Comparison of ENCODE assay signal across 8 cellular contexts in genomic region chr19:4267101-4267900, GRCh38. TPM values are rescaled to one million over a fixed set of nuclear protein-coding genes. Genes with fewer than 3 reads are reported as not detected.
DNase-seq lines count a peak whose midpoint lies in the region; ATAC-seq, FAIRE-seq and TF ChIP-seq lines count a peak whose summit lies in the region.

No MANE protein-coding gene starts in this region.

- no peak overlapping the region for H3K23ac ChIP-seq in mesendoderm (ENCODE audit: low read length)

- TF ChIP-seq POLR2A in GM12891 (IDR thresholded peaks at IDR 0.05; ENCODE audit: low read depth, low read length), result no peak

- no CpG with 5 or more reads among the region's 21 CpGs for WGBS in mesendoderm (ENCODE audit: extremely low coverage, insufficient coverage, low lambda C conversion rate)

- H4K8ac ChIP-seq in mesendoderm (ENCODE audit: low read depth, low read length), result no peak overlapping the region

- ATAC-seq in GM21526 (IDR thresholded peaks at IDR 0.05; ENCODE audit: low FRiP score, unreplicated experiment), result no peak
- no peak for ATAC-seq in GM21786 (IDR thresholded peaks at IDR 0.05; ENCODE audit: unreplicated experiment)

- no peak overlapping the region for H3K27ac Mint-ChIP-seq in activated CD4-positive, alpha-beta T cell treated with anti-CD3 and anti-CD28 coated beads, Interleukin-2, amount 10 ng/mL, durations not matched to agents 7 days and 5 days

- no peaks in the 10 kb centered on the region for H3K4me1 ChIP-seq in mesendoderm (ENCODE audit: control insufficient read depth, low read depth, low read length)

- H2BK120ac ChIP-seq in mesendoderm (ENCODE audit: low read depth, low read length), result no peak overlapping the region

- H3K4me3 ChIP-seq in dorsolateral prefrontal cortex (no peak overlapping the region), mesendoderm (ENCODE audit: low read length) (no peak overlapping the region)

- DNase-seq in GM12891 (ENCODE audit: insufficient read length, low spot score) (no peak), NCI-H2227 treated with DMSO at 0.1 percent for 48 hours (lab: John Stamatoyannopoulos, UW) (peak; percentile 6), dorsolateral prefrontal cortex (peak in 7 of 10 donors; percentile 28 to 60 (median 51)), mesendoderm (peak; percentile 92)
- DNase-seq in activated CD4-positive, alpha-beta T cell treated with anti-CD3 and anti-CD28 coated beads, Interleukin-2, amount 10 ng/mL, durations not matched to agents 7 days and 5 days, result peak; percentile 74
- DNase-seq in stimulated activated CD8-positive, alpha-beta memory T cell treated with anti-CD3 and anti-CD28 coated beads, Interleukin-7, amount 100 ng/mL, for 4 hours (ENCODE audit: low read depth in 2 of 2), result peak; percentile 15 to 30

- no peak overlapping the region for H3K4ac ChIP-seq in mesendoderm (ENCODE audit: low read depth, low read length)

- H3K27ac ChIP-seq in dorsolateral prefrontal cortex (peak overlapping the region in 1 of 59 donors; percentile 13), mesendoderm (ENCODE audit: low read depth, low read length) (no peak overlapping the region)

- POLR2A ChIA-PET in activated CD4-positive, alpha-beta T cell treated with anti-CD3 and anti-CD28 coated beads, Interleukin-2, amount 10 ng/mL, durations not matched to agents 7 days and 5 days (lab: Charles Lee), result interaction anchor here (0.6 to 1.0 kb wide), 2 partner anchors 78 to 85 kb away, joined by 3 read pairs; no protein-coding TSS in a partner anchor

- H3K56ac ChIP-seq in mesendoderm (ENCODE audit: low read length), result no peak overlapping the region

- H3K36me3 ChIP-seq in mesendoderm (ENCODE audit: control insufficient read depth, insufficient read depth, low read length), result no peaks in the 10 kb centered on the region

- no peaks in the 10 kb centered on the region for H3K79me2 ChIP-seq in mesendoderm (ENCODE audit: control insufficient read depth, insufficient read depth, low read length)

- no peak overlapping the region for H3K4me3 Mint-ChIP-seq in activated CD4-positive, alpha-beta T cell treated with anti-CD3 and anti-CD28 coated beads, Interleukin-2, amount 10 ng/mL, durations not matched to agents 7 days and 5 days

- no peak overlapping the region for H3K9ac ChIP-seq in mesendoderm (ENCODE audit: low read length)

- peaks cover 39% of the 10 kb centered on the region for H3K36me3 Mint-ChIP-seq in activated CD4-positive, alpha-beta T cell treated with anti-CD3 and anti-CD28 coated beads, Interleukin-2, amount 10 ng/mL, durations not matched to agents 7 days and 5 days (ENCODE audit: low read depth)

- no peaks in the 10 kb centered on the region for H3K27me3 Mint-ChIP-seq in activated CD4-positive, alpha-beta T cell treated with anti-CD3 and anti-CD28 coated beads, Interleukin-2, amount 10 ng/mL, durations not matched to agents 7 days and 5 days

- CTCF ChIA-PET in activated CD4-positive, alpha-beta T cell treated with anti-CD3 and anti-CD28 coated beads, Interleukin-2, amount 10 ng/mL, durations not matched to agents 7 days and 5 days (lab: Charles Lee), result interaction anchor here (0.6 to 3.1 kb wide), 29 partner anchors 8 to 268 kb away, joined by 3 to 33 read pairs (median 5); partner anchors contain the start of genes CHAF1A, HDGFL2, MPND and PLIN5

- intact Hi-C loops in dorsolateral prefrontal cortex (cut with DNase I), result loop anchor here (5.0 kb wide), 2 partner anchors 85 to 135 kb away; partner anchors contain the start of genes CHAF1A (in 2 of the 2) and SH3GL1 (in 2 of the 2)

- no peak overlapping the region for H2AK5ac ChIP-seq in mesendoderm (ENCODE audit: low read length)

- H4K5ac ChIP-seq in mesendoderm (ENCODE audit: low read length), result no peak overlapping the region

- H3K4me2 ChIP-seq in mesendoderm (ENCODE audit: low read length), result no peak overlapping the region

- FAIRE-seq in GM12891 (lab: Jason Lieb, UNC), result peak; percentile 76

- H3K18ac ChIP-seq in mesendoderm (ENCODE audit: low read length), result no peak overlapping the region

- H3K4me1 Mint-ChIP-seq in activated CD4-positive, alpha-beta T cell treated with anti-CD3 and anti-CD28 coated beads, Interleukin-2, amount 10 ng/mL, durations not matched to agents 7 days and 5 days, result peaks cover 35% of the 10 kb centered on the region

- no peaks in the 10 kb centered on the region for H3K79me1 ChIP-seq in mesendoderm (ENCODE audit: low read length)

- no peak overlapping the region for H2BK5ac ChIP-seq in mesendoderm (ENCODE audit: low read length)

- H2BK15ac ChIP-seq in mesendoderm (replicated peaks; ENCODE audit: low read depth), result no peak overlapping the region

- H3K9me3 Mint-ChIP-seq in activated CD4-positive, alpha-beta T cell treated with anti-CD3 and anti-CD28 coated beads, Interleukin-2, amount 10 ng/mL, durations not matched to agents 7 days and 5 days, result no peaks in the 10 kb centered on the region

- TF ChIP-seq CTCF in dorsolateral prefrontal cortex (IDR thresholded peaks at IDR 0.05 in 54 of 56, conservative IDR thresholded peaks at IDR 0.05 in 2 of 56; ENCODE audit: low read depth in 1 of 56, partially characterized antibody in 56 of 56), result peak; percentile 39 to 87 (median 78)

- H3K27me3 ChIP-seq in dorsolateral prefrontal cortex, result no peaks in the 10 kb centered on the region
- no peaks in the 10 kb centered on the region for H3K27me3 ChIP-seq in mesendoderm (ENCODE audit: insufficient read depth, low read length, poor library complexity)

TF ChIP-seq in GM12891, 5 proteins besides CTCF, POLR2A, EP300 and RAD21:
- TF ChIP-seq SPI1 (IDR thresholded peaks at IDR 0.05; ENCODE audit: low read depth, low read length) (no peak), POLR2AphosphoS5 (IDR thresholded peaks at IDR 0.05; ENCODE audit: low read depth, low read length) (0 out of 2 replicates have a peak, but pooled peaks have one; percentile 41)
TF ChIP-seq in GM12891: peak in this region for 1.

RNA-seq across cellular contexts. Expression of gene SHD, which starts 11.8 kb away (rescaled TPM):
- not detected for polyA plus RNA-seq in GM12891 (2012; ENCODE audit: low read depth, missing spikeins)
- total RNA-seq in activated CD4-positive, alpha-beta T cell treated with anti-CD3 and anti-CD28 coated beads, Interleukin-2, amount 10 ng/mL, durations not matched to agents 7 days and 5 days, result not detected
- total RNA-seq in dorsolateral prefrontal cortex, result 10 to 100 TPM in 117 of 120 experiments, 1 to 10 TPM in 3; 5.9 to 53.0 (median 20.6) TPM
- polyA plus RNA-seq in mesendoderm (2013, experiment 1 of 2), result 0.42 TPM
- 0.76 TPM for polyA plus RNA-seq in mesendoderm (2013, experiment 2 of 2)

RNA-seq across cellular contexts. Expression of gene YJU2, which starts 20.4 kb away (rescaled TPM):
- 27.5 TPM for polyA plus RNA-seq in GM12891 (2012; ENCODE audit: low read depth, missing spikeins)
- 10 to 100 TPM; 24.8 to 25.5 TPM for total RNA-seq in activated CD4-positive, alpha-beta T cell treated with anti-CD3 and anti-CD28 coated beads, Interleukin-2, amount 10 ng/mL, durations not matched to agents 7 days and 5 days
- total RNA-seq in dorsolateral prefrontal cortex, result 10 to 100 TPM; 13.4 to 26.3 (median 19.0) TPM
- polyA plus RNA-seq in mesendoderm (2013, experiment 1 of 2), result 39.5 TPM
- 38.6 TPM for polyA plus RNA-seq in mesendoderm (2013, experiment 2 of 2)

RNA-seq across cellular contexts. Expression of gene TMIGD2, which starts 34.9 kb away (rescaled TPM):
- 0.95 TPM for polyA plus RNA-seq in GM12891 (2012; ENCODE audit: low read depth, missing spikeins)
- 10 to 100 TPM; 45.4 to 48.7 TPM for total RNA-seq in activated CD4-positive, alpha-beta T cell treated with anti-CD3 and anti-CD28 coated beads, Interleukin-2, amount 10 ng/mL, durations not matched to agents 7 days and 5 days
- 1 to 10 TPM in 53 of 120 experiments, under 1 TPM in 47, not detected in 20; 0.40 to 4.1 (median 1.1) TPM for total RNA-seq in dorsolateral prefrontal cortex
- 0.18 TPM for polyA plus RNA-seq in mesendoderm (2013, experiment 1 of 2)
- polyA plus RNA-seq in mesendoderm (2013, experiment 2 of 2), result 0.25 TPM

RNA-seq across cellular contexts. Expression of gene FSD1, which starts 37.1 kb away (rescaled TPM):
- polyA plus RNA-seq in GM12891 (2012; ENCODE audit: low read depth, missing spikeins), result 0.87 TPM
- total RNA-seq in activated CD4-positive, alpha-beta T cell treated with anti-CD3 and anti-CD28 coated beads, Interleukin-2, amount 10 ng/mL, durations not matched to agents 7 days and 5 days, result 10 to 100 TPM; 12.7 to 17.2 TPM
- 100 to 1,000 TPM in 1 of 120 experiments, 10 to 100 TPM in 119; 35.6 to 102 (median 64.9) TPM for total RNA-seq in dorsolateral prefrontal cortex
- polyA plus RNA-seq in mesendoderm (2013, experiment 1 of 2), result 18.6 TPM
- 18.3 TPM for polyA plus RNA-seq in mesendoderm (2013, experiment 2 of 2)

RNA-seq across cellular contexts. Expression of gene EBI3, which starts 38.0 kb away (rescaled TPM):
- 272 TPM for polyA plus RNA-seq in GM12891 (2012; ENCODE audit: low read depth, missing spikeins)
- total RNA-seq in activated CD4-positive, alpha-beta T cell treated with anti-CD3 and anti-CD28 coated beads, Interleukin-2, amount 10 ng/mL, durations not matched to agents 7 days and 5 days, result 1 to 10 TPM in 1 of 2 experiments, under 1 TPM in 1; 0.27 to 1.2 TPM
- total RNA-seq in dorsolateral prefrontal cortex, result 10 to 100 TPM in 2 of 120 experiments, 1 to 10 TPM in 111, under 1 TPM in 5, not detected in 2; 0.41 to 14.3 (median 3.1) TPM
- 0.55 TPM for polyA plus RNA-seq in mesendoderm (2013, experiment 1 of 2)
- 0.67 TPM for polyA plus RNA-seq in mesendoderm (2013, experiment 2 of 2)

Comparison
In these comparisons a context has a peak if more than half of its experiments do, and no peak if none do; other contexts are left out.
1. RNA of gene SHD, which starts 11.8 kb away (total RNA-seq): 5.9 to 53.0 TPM in dorsolateral prefrontal cortex; not detected in activated CD4-positive, alpha-beta T cell treated with anti-CD3 and anti-CD28 coated beads, Interleukin-2, amount 10 ng/mL, durations not matched to agents 7 days and 5 days; every median in the first group is over 4 times any median in the second.
2. RNA of gene TMIGD2, which starts 34.9 kb away (total RNA-seq): 45.4 to 48.7 TPM in activated CD4-positive, alpha-beta T cell treated with anti-CD3 and anti-CD28 coated beads, Interleukin-2, amount 10 ng/mL, durations not matched to agents 7 days and 5 days; 0.40 to 4.1 TPM in dorsolateral prefrontal cortex; every median in the first group is over 4 times any median in the second.